In genomic region chr2:219526320-219527075, GRCh38 we compare ENCODE assay signal across 25 cellular contexts. TPM values are rescaled to one million over a fixed set of nuclear protein-coding genes. Genes with fewer than 3 reads are reported as not detected.
DNase-seq lines count a peak whose midpoint lies in the region; TF ChIP-seq lines count a peak whose summit lies in the region.
"Had no signal": no experiment of that assay in that cellular context is flagged by ENCODE, and none has a peak within 500 bp of the region (broad histone marks: within the 10 kb centered on the region; RNA-seq: fewer than 3 reads in every experiment).

No MANE protein-coding gene starts in this region.

- peaks cover 56% of the 10 kb centered on the region for H3K27me3 ChIP-seq in neural progenitor cell
- H3K27me3 ChIP-seq: testis had no signal

- no peak overlapping the region for H2AFZ ChIP-seq in neural progenitor cell (replicated peaks)
- H2AFZ ChIP-seq: GM23338 had no signal

- H4K20me1 ChIP-seq in neural progenitor cell (ENCODE audit: low read depth): peaks cover 15% of the 10 kb centered on the region

- H3K4me2 ChIP-seq in neural progenitor cell: peak overlapping the region; percentile 67

- peaks cover 57% of the 10 kb centered on the region for H3K4me1 ChIP-seq in neural progenitor cell

- H3K9me3 ChIP-seq in neural progenitor cell (ENCODE audit: low read depth): no peaks in the 10 kb centered on the region
- H3K9me3 ChIP-seq: gastroesophageal sphincter, testis had no signal

- TF ChIP-seq CTCF in endothelial cell (IDR thresholded peaks at IDR 0.05; ENCODE audit: unreplicated experiment): no peak
- no peak for TF ChIP-seq CTCF in neural progenitor cell (IDR thresholded peaks at IDR 0.05)

- no peak overlapping the region for H3K27ac ChIP-seq in neural progenitor cell
- H3K27ac ChIP-seq: gastroesophageal sphincter, testis had no signal

- no peak overlapping the region for H3K27ac Mint-ChIP-seq in endothelial cell (ENCODE audit: unreplicated experiment)
- H3K27ac Mint-ChIP-seq in neural progenitor cell: peak overlapping the region; percentile 79
- H3K27ac Mint-ChIP-seq: activated T-helper 2 cell treated with anti-CD3 and anti-CD28 coated beads, Interferon-gamma antibody, Interleukin-2, Interleukin-4, amounts not matched to agents 10 μg/mL and 5 μg/mL and 100 μg/mL, durations not matched to agents 14 hours and 24 hours and 36 hours; GM23338 had no signal

- H3K79me2 ChIP-seq in neural progenitor cell (ENCODE audit: low read depth): no peaks in the 10 kb centered on the region

- peak overlapping the region; percentile 8 for H3K4me3 Mint-ChIP-seq in endothelial cell (ENCODE audit: unreplicated experiment)
- H3K4me3 Mint-ChIP-seq in neural progenitor cell: peak overlapping the region; percentile 72
- H3K4me3 Mint-ChIP-seq: GM23338 had no signal

- no peak overlapping the region for H3K4me3 ChIP-seq in neural progenitor cell
- H3K4me3 ChIP-seq: gastroesophageal sphincter, GM23338, testis had no signal

- no peak overlapping the region for H3K9ac ChIP-seq in neural progenitor cell

- H3K9me3 Mint-ChIP-seq in endothelial cell (ENCODE audit: unreplicated experiment) (no peaks in the 10 kb centered on the region), neural progenitor cell (peaks cover 2% of the 10 kb centered on the region)
- H3K9me3 Mint-ChIP-seq: activated T-helper 2 cell treated with anti-CD3 and anti-CD28 coated beads, Interferon-gamma antibody, Interleukin-2, Interleukin-4, amounts not matched to agents 10 μg/mL and 5 μg/mL and 100 μg/mL, durations not matched to agents 14 hours and 24 hours and 36 hours; GM23338 had no signal

- H3F3A ChIP-seq in neural progenitor cell (ENCODE audit: low read depth): peaks cover 52% of the 10 kb centered on the region

- H3K36me3 ChIP-seq in neural progenitor cell: no peaks in the 10 kb centered on the region
- H3K36me3 ChIP-seq: gastroesophageal sphincter had no signal

- H3K4me1 Mint-ChIP-seq in endothelial cell (ENCODE audit: unreplicated experiment) (peaks cover 39% of the 10 kb centered on the region), neural progenitor cell (peaks cover 66% of the 10 kb centered on the region)

- peaks cover 36% of the 10 kb centered on the region for H3K27me3 Mint-ChIP-seq in endothelial cell (ENCODE audit: unreplicated experiment)
- H3K27me3 Mint-ChIP-seq in neural progenitor cell (ENCODE audit: insufficient read depth, low read depth): peaks cover 29% of the 10 kb centered on the region

- H3K36me3 Mint-ChIP-seq in endothelial cell (ENCODE audit: low read depth, unreplicated experiment): no peaks in the 10 kb centered on the region
- no peaks in the 10 kb centered on the region for H3K36me3 Mint-ChIP-seq in neural progenitor cell

- DNase-seq in NCI-H2196 (lab: John Stamatoyannopoulos, UW; ENCODE audit: unreplicated experiment) (peak; percentile 25), NCI-H2196 treated with DMSO at 0.1 percent for 48 hours (lab: John Stamatoyannopoulos, UW; ENCODE audit: unreplicated experiment) (no peak), NCI-H82 treated with DMSO at 0.1 percent for 48 hours (lab: John Stamatoyannopoulos, UW; ENCODE audit: unreplicated experiment) (peak; percentile 9), endothelial cell (ENCODE audit: low spot score) (no peak), neural progenitor cell (ENCODE audit: low spot score) (peak; percentile 28), 8988T (no peak)
- DNase-seq in stimulated activated CD4-positive, alpha-beta T cell treated with anti-CD3 and anti-CD28 coated beads, Interleukin-12 subunit alpha, Interleukin-12 subunit beta, amount 100 ng/mL, for 4 hours: no peak
- no peak for DNase-seq in effector CD4-positive, alpha-beta T cell
- DNase-seq: activated CD4-positive, alpha-beta T cell treated with anti-CD3 and anti-CD28 coated beads for 48 hours; activated naive CD4-positive, alpha-beta T cell treated with anti-CD3 and anti-CD28 coated beads, Interleukin-2, amount 50 U/mL, for 16 hours; NCI-H1048; NCI-H1694 treated with DMSO at 0.1 percent for 48 hours; NK-92 treated with Interleukin-12 subunit alpha and Interleukin-12 subunit beta, amount 100 ng/mL, for 24 hours; PC-3; stimulated activated naive CD4-positive, alpha-beta T cell treated with Interleukin-2 at 50 U/mL for 16 hours had no signal

RNA-seq across cellular contexts. Expression of gene ASIC4, which starts 12.2 kb away (rescaled TPM):
- total RNA-seq in endothelial cell (ENCODE audit: unreplicated experiment): 1.6 TPM
- 0.26 and 2.4 TPM in 2 replicates for total RNA-seq in neural progenitor cell (ENCODE audit: low replicate concordance)
- total RNA-seq: activated T-helper 2 cell treated with anti-CD3 and anti-CD28 coated beads, Interferon-gamma antibody, Interleukin-2, Interleukin-4, amounts not matched to agents 10 μg/mL and 5 μg/mL and 100 μg/mL, durations not matched to agents 14 hours and 24 hours and 36 hours; Daoy; HT1080; mesenteric fat pad; osteoblast; pulmonary artery endothelial cell had no signal

RNA-seq across cellular contexts. Expression of gene CHPF, which starts 17.1 kb away (rescaled TPM):
- total RNA-seq in endothelial cell (ENCODE audit: unreplicated experiment) (4.1 TPM), neural progenitor cell (ENCODE audit: low replicate concordance) (6.7 and 27.7 TPM in 2 replicates)

RNA-seq across cellular contexts. Expression of gene TMEM198, which starts 17.3 kb away (rescaled TPM):
- total RNA-seq in endothelial cell (ENCODE audit: unreplicated experiment) (not detected), neural progenitor cell (ENCODE audit: low replicate concordance) (0.79 and 2.3 TPM in 2 replicates)
- total RNA-seq: pulmonary artery endothelial cell had no signal

RNA-seq across cellular contexts. Expression of gene GMPPA, which starts 27.8 kb away (rescaled TPM):
- total RNA-seq in endothelial cell (ENCODE audit: unreplicated experiment): 30.2 TPM
- 23.8 and 49.3 TPM in 2 replicates for total RNA-seq in neural progenitor cell (ENCODE audit: low replicate concordance)

RNA-seq across cellular contexts. Expression of gene OBSL1, which starts 44.8 kb away (rescaled TPM):
- total RNA-seq in endothelial cell (ENCODE audit: unreplicated experiment): 53.4 TPM
- 31.0 and 111 TPM in 2 replicates for total RNA-seq in neural progenitor cell (ENCODE audit: low replicate concordance)
- total RNA-seq: T-helper 2 cell treated with Interferon-gamma antibody and Interleukin-4, amounts not matched to agents 100 ng/mL and 5 ng/mL, for 36 hours had no signal

Comparison
In these comparisons a context has a peak if more than half of its experiments do, and no peak if none do; other contexts are left out.
1. DNase-seq: peak in NCI-H2196 (single experiment), NCI-H82 treated with DMSO at 0.1 percent for 48 hours (single experiment) and neural progenitor cell (single experiment); none in NCI-H2196 treated with DMSO at 0.1 percent for 48 hours (single experiment), endothelial cell (single experiment), 8988T (single experiment), stimulated activated CD4-positive, alpha-beta T cell treated with anti-CD3 and anti-CD28 coated beads, Interleukin-12 subunit alpha, Interleukin-12 subunit beta, amount 100 ng/mL, for 4 hours (single experiment) and effector CD4-positive, alpha-beta T cell (single experiment).